In genomic region chr11:34302046-34302921, GRCh38 we compare ENCODE assay signal across 9 cellular contexts. TPM values are rescaled to one million over a fixed set of nuclear protein-coding genes. Genes with fewer than 3 reads are reported as not detected.
A peak's percentile ranks its signal among the peaks of the same experiment; 100 is the strongest.
DNase-seq lines count a peak whose midpoint lies in the region; ATAC-seq and TF ChIP-seq lines count a peak whose summit lies in the region.
"Had no signal": no experiment of that assay in that cellular context is flagged by ENCODE, and none has a peak within 500 bp of the region (broad histone marks: within the 10 kb centered on the region; RNA-seq: fewer than 3 reads in every experiment).

No MANE protein-coding gene starts in this region.

- in situ Hi-C loops in Panc1 (cut with HindIII; ENCODE audit: low pct_unique_long_range_greater_than_20kb, low sequenced_read_pairs), result no loop called here

- no peaks in the 10 kb centered on the region for H3K9me3 ChIP-seq in Panc1 (ENCODE audit: control insufficient read depth, insufficient read depth, low read depth, low read length)

- POLR2A ChIA-PET in Panc1 (lab: Charles Lee), result no interaction called here

- H3K4me3 ChIP-seq in Panc1 (ENCODE audit: low read depth in 2 of 2, low read length in 2 of 2), result no peak overlapping the region
- H3K4me3 ChIP-seq: lung had no signal

- CTCF ChIA-PET in Panc1 (lab: Charles Lee), result interaction anchor here (0.6 kb wide), 1 partner anchor 32 kb away, joined by 4 read pairs; no protein-coding TSS in a partner anchor

- no peaks in the 10 kb centered on the region for H3K36me3 ChIP-seq in Panc1 (ENCODE audit: control insufficient read depth, insufficient read depth, low read length)

- intact Hi-C loops in Panc1 (cut with micrococcal nuclease; ENCODE audit: unreplicated experiment), result no loop called here

- BruUV-seq in Panc1 (replicated peaks; lab: Mats Ljungman, UMichigan), result no TSS peak

- no peak for TF ChIP-seq CTCF in Panc1 (IDR thresholded peaks at IDR 0.05)

- no peaks in the 10 kb centered on the region for H3K27me3 ChIP-seq in Panc1 (ENCODE audit: control insufficient read depth, insufficient read depth, low read length)

- peak; percentile 25 for DNase-seq in Panc1 (ENCODE audit: low read depth, low spot score)
- peak; percentile 98 for DNase-seq in myocyte (ENCODE audit: low read depth)
- no peak for DNase-seq in stimulated activated CD4-positive, alpha-beta T cell treated with anti-CD3 and anti-CD28 coated beads, Interleukin-4, amount 100 ng/mL, for 24 hours
- no peak for DNase-seq in anterior cingulate cortex (lab: John Stamatoyannopoulos, UW)
- no peak for DNase-seq in ecto neural progenitor cell (ENCODE audit: low spot score)
- no peak for DNase-seq in cerebellar cortex (ENCODE audit: low spot score)

- H3K27ac ChIP-seq in Panc1 (ENCODE audit: low read length), result peak overlapping the region; percentile 72

- ATAC-seq in GM18508 (IDR thresholded peaks at IDR 0.05; ENCODE audit: insufficient read depth, unreplicated experiment) (peak; percentile 82), HG02763 (IDR thresholded peaks at IDR 0.05; ENCODE audit: unreplicated experiment) (peak; percentile 68), Panc1 (peak; percentile 76)

- peaks cover 52% of the 10 kb centered on the region for H3K4me1 ChIP-seq in Panc1 (ENCODE audit: control insufficient read depth, insufficient read depth, low read length)

RNA-seq across cellular contexts. Expression of gene ABTB2, which starts 55.5 kb away (rescaled TPM):
- 22.7 TPM for total RNA-seq in Panc1 (2021; ENCODE audit: unreplicated experiment)
- polyA plus RNA-seq in Panc1 (2012; ENCODE audit: insufficient read length), result 24.9 TPM
- 5.2 and 7.0 TPM in 2 replicates for total RNA-seq in myocyte
- polyA plus RNA-seq in myocyte (2012), result 14.9 TPM

Comparison
In these comparisons a context has a peak if more than half of its experiments do, and no peak if none do; other contexts are left out.
1. DNase-seq: peak in Panc1 (single experiment) and myocyte (single experiment); none in stimulated activated CD4-positive, alpha-beta T cell treated with anti-CD3 and anti-CD28 coated beads, Interleukin-4, amount 100 ng/mL, for 24 hours (single experiment), anterior cingulate cortex (0 of 58), ecto neural progenitor cell (single experiment) and cerebellar cortex (single experiment).
2. Peak in every context shown above with its lines, with median percentiles within 50 percentile points of each other: ATAC-seq.